1 cellular context compared by ENCODE assay signal in the genomic region with DNA sequence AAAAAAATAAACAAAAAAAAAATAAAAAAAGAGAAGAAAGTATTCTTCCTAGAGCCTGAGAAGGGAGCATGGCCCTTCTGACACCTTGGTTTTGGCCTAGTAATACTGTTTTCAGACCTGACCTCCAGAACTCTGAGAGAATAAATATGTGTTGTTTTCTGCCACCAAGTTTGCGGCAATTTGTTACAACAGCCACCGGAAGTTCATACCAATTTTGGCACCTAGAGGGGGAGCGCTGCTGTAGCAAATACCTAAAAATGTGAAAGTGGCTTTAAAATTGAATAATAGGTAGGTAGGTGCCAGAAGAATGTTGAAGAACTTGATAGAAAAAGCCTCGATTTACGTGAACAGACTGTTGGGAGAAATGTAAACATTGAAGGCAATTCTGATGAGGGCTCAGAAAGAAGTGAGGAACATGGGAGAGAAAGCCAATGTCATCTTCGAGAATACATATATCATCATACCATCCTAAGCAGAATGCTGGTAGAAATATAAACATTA.
A peak's percentile ranks its signal among the peaks of the same experiment; 100 is the strongest.
TF ChIP-seq lines count a peak whose summit lies in the region.

No MANE protein-coding gene starts in this region.

TF ChIP-seq in K562, 482 proteins besides CTCF, POLR2A, EP300 and RAD21:
- TF ChIP-seq ERF (CRISPR knock-in tag; IDR thresholded peaks at IDR 0.05) (no peak), PRDM10 (IDR thresholded peaks at IDR 0.05; ENCODE audit: partially characterized antibody) (peak; percentile 52), ZFP1 (CRISPR knock-in tag; IDR thresholded peaks at IDR 0.05) (no peak), TCF7 (IDR thresholded peaks at IDR 0.05; ENCODE audit: borderline replicate concordance) (no peak), SRF (CRISPR knock-in tag; IDR thresholded peaks at IDR 0.05) (peak in 1 of 2 experiments; percentile 94; a peak in 2 of 4 replicates), IRF1 (CRISPR knock-in tag; IDR thresholded peaks at IDR 0.05; ENCODE audit: borderline replicate concordance) (no peak)
